ENCODE assay signal across 8 cellular contexts in the genomic region with DNA sequence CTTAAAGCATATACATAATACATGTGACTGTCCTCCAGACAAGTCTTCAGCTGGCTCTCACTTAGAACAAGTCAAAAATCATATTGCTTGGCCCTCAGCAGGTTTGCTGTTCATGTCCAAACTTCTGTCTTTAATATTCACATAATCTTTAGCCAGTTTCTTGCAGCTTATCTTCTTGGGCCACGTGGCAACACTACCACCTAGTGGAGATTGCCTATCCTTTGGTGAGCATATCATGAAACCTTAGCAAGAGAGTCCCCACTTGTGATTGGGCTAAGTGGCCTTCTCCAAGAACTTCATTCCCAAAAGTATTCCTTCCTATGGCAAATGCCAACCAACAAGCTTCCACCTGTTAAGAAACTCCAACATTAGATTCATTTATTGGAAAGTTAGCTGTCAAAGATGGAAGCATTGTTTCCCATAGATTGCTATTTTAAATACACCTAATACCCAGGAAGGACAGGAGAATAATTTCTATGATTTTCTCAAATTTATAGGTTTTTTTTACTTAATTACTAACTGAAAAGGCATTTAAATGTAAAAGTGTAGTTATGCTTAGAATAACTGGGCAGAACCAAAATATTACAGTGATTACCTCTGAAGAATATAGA.
DNase-seq lines count a peak whose midpoint lies in the region; ATAC-seq, FAIRE-seq and TF ChIP-seq lines count a peak whose summit lies in the region.

No MANE protein-coding gene starts in this region.

- intact Hi-C loops in body of pancreas (cut with DNase I) = no loop called here
- intact Hi-C loops in thyroid gland (cut with DNase I) = loop anchor here (5.0 kb wide), 1 partner anchor 214 kb away; no protein-coding TSS in a partner anchor

- no peak overlapping the region for H3K9ac ChIP-seq in keratinocyte (ENCODE audit: control insufficient read depth, extremely low read depth, insufficient read depth, low read length)

- no peaks in the 10 kb centered on the region for H3K9me3 ChIP-seq in body of pancreas
- H3K9me3 ChIP-seq in keratinocyte (ENCODE audit: control insufficient read depth, low read depth, low read length) = no peaks in the 10 kb centered on the region
- no peaks in the 10 kb centered on the region for H3K9me3 ChIP-seq in thyroid gland

- ATAC-seq in GM18909 (IDR thresholded peaks at IDR 0.05; ENCODE audit: poor library complexity, unreplicated experiment) = peak; percentile 84
- ATAC-seq in HG03103 (IDR thresholded peaks at IDR 0.05; ENCODE audit: low read depth, unreplicated experiment) = peak; percentile 92
- ATAC-seq in body of pancreas = peak; percentile 71
- no peak for ATAC-seq in HG03025 (IDR thresholded peaks at IDR 0.05; ENCODE audit: low FRiP score, unreplicated experiment)

- dilution Hi-C loops in keratinocyte (cut with MboI; ENCODE audit: extremely low pct_ligation_motif_present, low sequenced_read_pairs) = no loop called here

- H3K27me3 ChIP-seq in body of pancreas = no peaks in the 10 kb centered on the region
- no peaks in the 10 kb centered on the region for H3K27me3 ChIP-seq in keratinocyte (ENCODE audit: control insufficient read depth, extremely low read depth, insufficient read depth, low read length)
- no peaks in the 10 kb centered on the region for H3K27me3 ChIP-seq in thyroid gland

- no peak overlapping the region for H3K4me2 ChIP-seq in keratinocyte (ENCODE audit: control insufficient read depth, extremely low read depth, insufficient read depth, low read depth, low read length)

- peak; percentile 13 for FAIRE-seq in keratinocyte (lab: Jason Lieb, UNC)

- 0% methylated on average over 1 of the region's 1 CpG for whole genome bisulfite sequencing in body of pancreas, 2 donors
- 13 to 20% methylated on average over 1 of the region's 1 CpG for WGBS in thyroid gland, 2 donors

- peak; percentile 58 to 80 (median 73) for TF ChIP-seq CTCF in body of pancreas (IDR thresholded peaks at IDR 0.05)
- peak; percentile 73 to 94 (median 75) for TF ChIP-seq CTCF in keratinocyte (optimal IDR thresholded peaks at IDR 0.05 in 1 of 3, IDR thresholded peaks at IDR 0.05 in 1 of 3, conservative IDR thresholded peaks at IDR 0.05 in 1 of 3; ENCODE audit: extremely low read depth in 1 of 3, insufficient read depth in 2 of 3, low read length in 3 of 3)
- peak; percentile 52 to 86 (median 82) for TF ChIP-seq CTCF in thyroid gland (IDR thresholded peaks at IDR 0.05)

- no peak for TF ChIP-seq POLR2A in body of pancreas (IDR thresholded peaks at IDR 0.05)
- TF ChIP-seq POLR2A in thyroid gland (IDR thresholded peaks at IDR 0.05) = no peak

- H3K4me3 ChIP-seq in body of pancreas = no peak overlapping the region
- no peak overlapping the region for H3K4me3 ChIP-seq in keratinocyte (ENCODE audit: control insufficient read depth in 2 of 3, extremely low read depth in 1 of 3, insufficient read depth in 2 of 3, low read depth in 1 of 3, low read length in 3 of 3)
- H3K4me3 ChIP-seq in thyroid gland (replicated peaks in 1 of 3) = no peak overlapping the region

- H3K9me1 ChIP-seq in keratinocyte (ENCODE audit: control insufficient read depth, extremely low read depth, insufficient read depth, low read length) = no peaks in the 10 kb centered on the region

- no peaks in the 10 kb centered on the region for H3K79me2 ChIP-seq in keratinocyte (ENCODE audit: control insufficient read depth, insufficient read depth, low read length)

- H3K36me3 ChIP-seq in body of pancreas (replicated peaks in 1 of 2; ENCODE audit: insufficient read depth in 1 of 2, low read depth in 2 of 2) = no peaks in the 10 kb centered on the region
- no peaks in the 10 kb centered on the region for H3K36me3 ChIP-seq in keratinocyte (ENCODE audit: control insufficient read depth in 2 of 2, extremely low read depth in 1 of 2, insufficient read depth in 2 of 2, low read length in 2 of 2)
- no peaks in the 10 kb centered on the region for H3K36me3 ChIP-seq in thyroid gland

- H4K20me1 ChIP-seq in keratinocyte (ENCODE audit: control insufficient read depth, extremely low read depth, insufficient read depth, low read length) = no peaks in the 10 kb centered on the region

- DNase-seq in DMS114 treated with DMSO at 0.1 percent for 48 hours (lab: John Stamatoyannopoulos, UW; ENCODE audit: unreplicated experiment) = peak; percentile 9
- DNase-seq in NCI-H748 treated with DMSO at 0.1 percent for 48 hours (lab: John Stamatoyannopoulos, UW) = peak; percentile 3
- peak; percentile 50 to 63 (median 56) for DNase-seq in body of pancreas
- peak; percentile 28 for DNase-seq in keratinocyte (ENCODE audit: low read depth, low spot score)
- peak; percentile 59 to 82 for DNase-seq in thyroid gland

- no peak overlapping the region for H2AFZ ChIP-seq in keratinocyte (ENCODE audit: control insufficient read depth, low read length)

- H3K27ac ChIP-seq in body of pancreas (no peak overlapping the region), keratinocyte (ENCODE audit: control insufficient read depth, insufficient read depth, low read length) (no peak overlapping the region), thyroid gland (no peak overlapping the region)

- H3K4me1 ChIP-seq in body of pancreas = no peaks in the 10 kb centered on the region
- H3K4me1 ChIP-seq in keratinocyte (ENCODE audit: control insufficient read depth, extremely low read depth, insufficient read depth, low read length) = no peaks in the 10 kb centered on the region
- H3K4me1 ChIP-seq in thyroid gland = peaks cover 0 to 4% of the 10 kb centered on the region in 2 donors

Comparison
In these comparisons a context has a peak if more than half of its experiments do, and no peak if none do; other contexts are left out.
1. DNase-seq: peak in every context shown above with its lines; median percentile 70 in thyroid gland; 56 in body of pancreas; 28 in keratinocyte; 9 in DMS114 treated with DMSO at 0.1 percent for 48 hours; 3 in NCI-H748 treated with DMSO at 0.1 percent for 48 hours.